Comparison of ENCODE assay signal across 8 cellular contexts in genomic region chr15:50377867-50378751, GRCh38. TPM values are rescaled to one million over a fixed set of nuclear protein-coding genes. Genes with fewer than 3 reads are reported as not detected.
A peak's percentile ranks its signal among the peaks of the same experiment; 100 is the strongest.
DNase-seq lines count a peak whose midpoint lies in the region; ATAC-seq and TF ChIP-seq lines count a peak whose summit lies in the region.
"Had no signal": no experiment of that assay in that cellular context is flagged by ENCODE, and none has a peak within 500 bp of the region (broad histone marks: within the 10 kb centered on the region; RNA-seq: fewer than 3 reads in every experiment).

No MANE protein-coding gene starts in this region.

- H3K27ac ChIP-seq in HEK293 (ENCODE audit: extremely low read depth, low read depth, low read length) = no peak overlapping the region
- peak overlapping the region; percentile 24 for H3K27ac ChIP-seq in lower lobe of right lung

- no peak overlapping the region for H3K9ac ChIP-seq in Loucy (ENCODE audit: low read depth, low read length, poor library complexity, severe bottlenecking)

- H3K9me2 ChIP-seq in Loucy (replicated peaks; ENCODE audit: low read depth, low read length) = no peaks in the 10 kb centered on the region

- DNase-seq in lower lobe of right lung = no peak
- no peak for DNase-seq in A172 (ENCODE audit: low spot score)
- no peak for DNase-seq in central memory CD4-positive, alpha-beta T cell
- DNase-seq in DMS 273 (lab: John Stamatoyannopoulos, UW; ENCODE audit: unreplicated experiment) = no peak
- DNase-seq: kidney glomerular epithelial cell had no signal

- H3K36me3 ChIP-seq in HEK293 (ENCODE audit: control insufficient read depth in 2 of 2, insufficient read depth in 1 of 2, low read length in 2 of 2) (no peaks in the 10 kb centered on the region), Loucy (ENCODE audit: insufficient read depth, low read length) (no peaks in the 10 kb centered on the region), lower lobe of right lung (no peaks in the 10 kb centered on the region)

- CTCF ChIA-PET in HEK293 (lab: Yijun Ruan, JAX) = no interaction called here

- 0 out of 2 replicates have a peak overlapping the region, but pooled peaks have one; percentile 18 for H2AFZ ChIP-seq in Loucy (ENCODE audit: low read length)

- POLR2A ChIA-PET in HEK293 (lab: Yijun Ruan, JAX) = no interaction called here

- H3K79me2 ChIP-seq in Loucy (ENCODE audit: insufficient read depth, low read length) = no peaks in the 10 kb centered on the region

- H3K4me3 ChIP-seq in HEK293 (ENCODE audit: low read depth, low read length) = no peak overlapping the region
- no peak overlapping the region for H3K4me3 ChIP-seq in Loucy (ENCODE audit: low read length, poor library complexity, severe bottlenecking)
- H3K4me3 ChIP-seq in lower lobe of right lung = no peak overlapping the region

- no peaks in the 10 kb centered on the region for H3K4me1 ChIP-seq in HEK293 (ENCODE audit: control insufficient read depth, insufficient read depth, low read length)
- H3K4me1 ChIP-seq in Loucy (ENCODE audit: insufficient read depth, low read length, poor library complexity, severe bottlenecking) = no peaks in the 10 kb centered on the region
- H3K4me1 ChIP-seq in lower lobe of right lung = no peaks in the 10 kb centered on the region

- no peaks in the 10 kb centered on the region for H4K20me1 ChIP-seq in Loucy (ENCODE audit: insufficient read depth, low read length, poor library complexity, severe bottlenecking)

- intact Hi-C loops in lower lobe of right lung (cut with DNase I) = no loop called here

- H3K9me3 ChIP-seq in HEK293 (ENCODE audit: control insufficient read depth, insufficient read depth, low read depth, low read length) = no peaks in the 10 kb centered on the region
- H3K9me3 ChIP-seq in Loucy (ENCODE audit: insufficient read depth, low read depth, low read length) = no peaks in the 10 kb centered on the region
- H3K9me3 ChIP-seq in lower lobe of right lung = no peaks in the 10 kb centered on the region

- ATAC-seq in GM18909 (IDR thresholded peaks at IDR 0.05; ENCODE audit: poor library complexity, unreplicated experiment) = peak; percentile 97
- peak; percentile 88 to 95 for ATAC-seq in lower lobe of right lung

- H3K27me3 ChIP-seq in Loucy (ENCODE audit: insufficient read depth, low read length, poor library complexity, severe bottlenecking) = no peaks in the 10 kb centered on the region
- no peaks in the 10 kb centered on the region for H3K27me3 ChIP-seq in lower lobe of right lung (ENCODE audit: low read depth)

- H3K4me2 ChIP-seq in Loucy (ENCODE audit: low read depth, low read length, poor library complexity, severe bottlenecking) = no peak overlapping the region

- TF ChIP-seq CTCF in HEK293 (tag by site-specific recombination; IDR thresholded peaks at IDR 0.05) = no peak
- no peak for TF ChIP-seq CTCF in Loucy (conservative IDR thresholded peaks at IDR 0.05; ENCODE audit: low read length)
- TF ChIP-seq CTCF in lower lobe of right lung (IDR thresholded peaks at IDR 0.05) = no peak

- H3F3A ChIP-seq in Loucy (ENCODE audit: low read depth) = no peaks in the 10 kb centered on the region

TF ChIP-seq in HEK293, 187 proteins besides CTCF, POLR2A, EP300 and RAD21:
- TF ChIP-seq ZNF211 (tag by site-specific recombination; IDR thresholded peaks at IDR 0.05; ENCODE audit: low read depth) (no peak), GLI2 (tag by site-specific recombination; IDR thresholded peaks at IDR 0.05; ENCODE audit: borderline replicate concordance, low read depth) (no peak), ZNF354C (tag by site-specific recombination; IDR thresholded peaks at IDR 0.05; ENCODE audit: borderline replicate concordance, low read depth) (no peak), PRDM1 (tag by site-specific recombination; IDR thresholded peaks at IDR 0.05) (peak; percentile 37; the same call in 1 of the 2 replicates), ZNF76 (tag by site-specific recombination; IDR thresholded peaks at IDR 0.05; ENCODE audit: borderline replicate concordance, low read depth) (no peak), FEZF1 (tag by site-specific recombination; IDR thresholded peaks at IDR 0.05) (no peak)
TF ChIP-seq in HEK293: peak in this region for 1.

RNA-seq across cellular contexts. Expression of gene GABPB1, which starts 23.1 kb away (rescaled TPM):
- 17.8 TPM for total RNA-seq in lower lobe of right lung
- total RNA-seq in A172 (2014; rRNA removed; shearing (Covaris generic)) = 54.0 and 60.7 TPM in 2 replicates

RNA-seq across cellular contexts. Expression of gene USP8, which starts 46.1 kb away (rescaled TPM):
- 74.6 TPM for total RNA-seq in lower lobe of right lung
- 52.4 and 53.2 TPM in 2 replicates for total RNA-seq in A172 (2014; rRNA removed; shearing (Covaris generic))
